ENCODE assay signal across 1 cellular context in the genomic region with DNA sequence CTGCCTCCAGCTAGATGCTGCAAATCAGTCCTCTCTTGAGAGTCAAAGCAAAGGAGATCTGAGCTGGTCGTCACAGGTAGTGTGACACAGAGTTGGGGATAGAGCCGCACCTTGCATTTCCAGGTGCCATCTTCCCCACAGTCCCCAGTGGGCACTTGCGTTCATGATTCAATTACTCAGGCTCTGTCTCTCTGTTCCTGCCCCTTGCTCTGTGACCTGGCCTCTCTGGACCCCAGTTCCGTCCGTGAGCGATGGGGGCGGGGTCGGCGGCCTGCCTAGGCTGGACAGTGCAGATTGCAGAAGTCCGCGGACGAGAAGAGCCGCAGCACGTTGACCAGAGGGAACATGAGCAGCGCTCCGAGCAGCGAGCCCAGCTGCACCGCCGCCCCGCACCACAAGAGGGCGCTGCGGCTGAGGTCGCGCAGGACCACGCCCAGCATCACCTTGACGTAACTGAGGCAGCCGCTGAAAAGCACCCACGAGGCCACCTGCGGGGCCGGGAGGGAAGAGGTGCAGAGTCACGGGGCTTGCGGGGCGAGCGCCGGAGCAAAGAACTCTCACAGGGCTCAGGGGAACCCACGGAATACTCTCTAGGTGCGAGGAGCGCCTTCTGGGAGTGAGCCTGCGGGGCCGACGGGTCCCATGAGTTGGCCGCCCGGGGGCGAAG.
TF ChIP-seq lines count a peak whose summit lies in the region.

No MANE protein-coding gene starts in this region.

TF ChIP-seq in K562, 482 proteins besides CTCF, POLR2A, EP300 and RAD21 (continued from another document and continues in another):
- TF ChIP-seq, protein P1, sequence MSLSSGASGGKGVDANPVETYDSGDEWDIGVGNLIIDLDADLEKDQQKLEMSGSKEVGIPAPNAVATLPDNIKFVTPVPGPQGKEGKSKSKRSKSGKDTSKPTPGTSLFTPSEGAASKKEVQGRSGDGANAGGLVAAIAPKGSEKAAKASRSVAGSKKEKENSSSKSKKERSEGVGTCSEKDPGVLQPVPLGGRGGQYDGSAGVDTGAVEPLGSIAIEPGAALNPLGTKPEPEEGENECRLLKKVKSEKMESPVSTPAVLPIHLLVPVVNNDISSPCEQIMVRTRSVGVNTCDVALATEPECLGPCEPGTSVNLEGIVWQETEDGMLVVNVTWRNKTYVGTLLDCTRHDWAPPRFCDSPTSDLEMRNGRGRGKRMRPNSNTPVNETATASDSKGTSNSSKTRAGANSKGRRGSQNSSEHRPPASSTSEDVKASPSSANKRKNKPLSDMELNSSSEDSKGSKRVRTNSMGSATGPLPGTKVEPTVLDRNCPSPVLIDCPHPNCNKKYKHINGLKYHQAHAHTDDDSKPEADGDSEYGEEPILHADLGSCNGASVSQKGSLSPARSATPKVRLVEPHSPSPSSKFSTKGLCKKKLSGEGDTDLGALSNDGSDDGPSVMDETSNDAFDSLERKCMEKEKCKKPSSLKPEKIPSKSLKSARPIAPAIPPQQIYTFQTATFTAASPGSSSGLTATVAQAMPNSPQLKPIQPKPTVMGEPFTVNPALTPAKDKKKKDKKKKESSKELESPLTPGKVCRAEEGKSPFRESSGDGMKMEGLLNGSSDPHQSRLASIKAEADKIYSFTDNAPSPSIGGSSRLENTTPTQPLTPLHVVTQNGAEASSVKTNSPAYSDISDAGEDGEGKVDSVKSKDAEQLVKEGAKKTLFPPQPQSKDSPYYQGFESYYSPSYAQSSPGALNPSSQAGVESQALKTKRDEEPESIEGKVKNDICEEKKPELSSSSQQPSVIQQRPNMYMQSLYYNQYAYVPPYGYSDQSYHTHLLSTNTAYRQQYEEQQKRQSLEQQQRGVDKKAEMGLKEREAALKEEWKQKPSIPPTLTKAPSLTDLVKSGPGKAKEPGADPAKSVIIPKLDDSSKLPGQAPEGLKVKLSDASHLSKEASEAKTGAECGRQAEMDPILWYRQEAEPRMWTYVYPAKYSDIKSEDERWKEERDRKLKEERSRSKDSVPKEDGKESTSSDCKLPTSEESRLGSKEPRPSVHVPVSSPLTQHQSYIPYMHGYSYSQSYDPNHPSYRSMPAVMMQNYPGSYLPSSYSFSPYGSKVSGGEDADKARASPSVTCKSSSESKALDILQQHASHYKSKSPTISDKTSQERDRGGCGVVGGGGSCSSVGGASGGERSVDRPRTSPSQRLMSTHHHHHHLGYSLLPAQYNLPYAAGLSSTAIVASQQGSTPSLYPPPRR (CRISPR knock-in tag; IDR thresholded peaks at IDR 0.05; ENCODE audit: borderline replicate concordance), result no peak
- no peak for TF ChIP-seq RBM22 (IDR thresholded peaks at IDR 0.05; ENCODE audit: low read depth, low read length, poor library complexity, severe bottlenecking)
- TF ChIP-seq HDAC8 (tag; IDR thresholded peaks at IDR 0.05), result no peak
- TF ChIP-seq, protein P2, sequence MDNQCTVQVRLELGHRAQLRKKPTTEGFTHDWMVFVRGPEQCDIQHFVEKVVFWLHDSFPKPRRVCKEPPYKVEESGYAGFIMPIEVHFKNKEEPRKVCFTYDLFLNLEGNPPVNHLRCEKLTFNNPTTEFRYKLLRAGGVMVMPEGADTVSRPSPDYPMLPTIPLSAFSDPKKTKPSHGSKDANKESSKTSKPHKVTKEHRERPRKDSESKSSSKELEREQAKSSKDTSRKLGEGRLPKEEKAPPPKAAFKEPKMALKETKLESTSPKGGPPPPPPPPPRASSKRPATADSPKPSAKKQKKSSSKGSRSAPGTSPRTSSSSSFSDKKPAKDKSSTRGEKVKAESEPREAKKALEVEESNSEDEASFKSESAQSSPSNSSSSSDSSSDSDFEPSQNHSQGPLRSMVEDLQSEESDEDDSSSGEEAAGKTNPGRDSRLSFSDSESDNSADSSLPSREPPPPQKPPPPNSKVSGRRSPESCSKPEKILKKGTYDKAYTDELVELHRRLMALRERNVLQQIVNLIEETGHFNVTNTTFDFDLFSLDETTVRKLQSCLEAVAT (IDR thresholded peaks at IDR 0.05), result peak in 1 of 2 experiments; percentile 69; a peak in 1 of 4 replicates
- TF ChIP-seq, protein P3, sequence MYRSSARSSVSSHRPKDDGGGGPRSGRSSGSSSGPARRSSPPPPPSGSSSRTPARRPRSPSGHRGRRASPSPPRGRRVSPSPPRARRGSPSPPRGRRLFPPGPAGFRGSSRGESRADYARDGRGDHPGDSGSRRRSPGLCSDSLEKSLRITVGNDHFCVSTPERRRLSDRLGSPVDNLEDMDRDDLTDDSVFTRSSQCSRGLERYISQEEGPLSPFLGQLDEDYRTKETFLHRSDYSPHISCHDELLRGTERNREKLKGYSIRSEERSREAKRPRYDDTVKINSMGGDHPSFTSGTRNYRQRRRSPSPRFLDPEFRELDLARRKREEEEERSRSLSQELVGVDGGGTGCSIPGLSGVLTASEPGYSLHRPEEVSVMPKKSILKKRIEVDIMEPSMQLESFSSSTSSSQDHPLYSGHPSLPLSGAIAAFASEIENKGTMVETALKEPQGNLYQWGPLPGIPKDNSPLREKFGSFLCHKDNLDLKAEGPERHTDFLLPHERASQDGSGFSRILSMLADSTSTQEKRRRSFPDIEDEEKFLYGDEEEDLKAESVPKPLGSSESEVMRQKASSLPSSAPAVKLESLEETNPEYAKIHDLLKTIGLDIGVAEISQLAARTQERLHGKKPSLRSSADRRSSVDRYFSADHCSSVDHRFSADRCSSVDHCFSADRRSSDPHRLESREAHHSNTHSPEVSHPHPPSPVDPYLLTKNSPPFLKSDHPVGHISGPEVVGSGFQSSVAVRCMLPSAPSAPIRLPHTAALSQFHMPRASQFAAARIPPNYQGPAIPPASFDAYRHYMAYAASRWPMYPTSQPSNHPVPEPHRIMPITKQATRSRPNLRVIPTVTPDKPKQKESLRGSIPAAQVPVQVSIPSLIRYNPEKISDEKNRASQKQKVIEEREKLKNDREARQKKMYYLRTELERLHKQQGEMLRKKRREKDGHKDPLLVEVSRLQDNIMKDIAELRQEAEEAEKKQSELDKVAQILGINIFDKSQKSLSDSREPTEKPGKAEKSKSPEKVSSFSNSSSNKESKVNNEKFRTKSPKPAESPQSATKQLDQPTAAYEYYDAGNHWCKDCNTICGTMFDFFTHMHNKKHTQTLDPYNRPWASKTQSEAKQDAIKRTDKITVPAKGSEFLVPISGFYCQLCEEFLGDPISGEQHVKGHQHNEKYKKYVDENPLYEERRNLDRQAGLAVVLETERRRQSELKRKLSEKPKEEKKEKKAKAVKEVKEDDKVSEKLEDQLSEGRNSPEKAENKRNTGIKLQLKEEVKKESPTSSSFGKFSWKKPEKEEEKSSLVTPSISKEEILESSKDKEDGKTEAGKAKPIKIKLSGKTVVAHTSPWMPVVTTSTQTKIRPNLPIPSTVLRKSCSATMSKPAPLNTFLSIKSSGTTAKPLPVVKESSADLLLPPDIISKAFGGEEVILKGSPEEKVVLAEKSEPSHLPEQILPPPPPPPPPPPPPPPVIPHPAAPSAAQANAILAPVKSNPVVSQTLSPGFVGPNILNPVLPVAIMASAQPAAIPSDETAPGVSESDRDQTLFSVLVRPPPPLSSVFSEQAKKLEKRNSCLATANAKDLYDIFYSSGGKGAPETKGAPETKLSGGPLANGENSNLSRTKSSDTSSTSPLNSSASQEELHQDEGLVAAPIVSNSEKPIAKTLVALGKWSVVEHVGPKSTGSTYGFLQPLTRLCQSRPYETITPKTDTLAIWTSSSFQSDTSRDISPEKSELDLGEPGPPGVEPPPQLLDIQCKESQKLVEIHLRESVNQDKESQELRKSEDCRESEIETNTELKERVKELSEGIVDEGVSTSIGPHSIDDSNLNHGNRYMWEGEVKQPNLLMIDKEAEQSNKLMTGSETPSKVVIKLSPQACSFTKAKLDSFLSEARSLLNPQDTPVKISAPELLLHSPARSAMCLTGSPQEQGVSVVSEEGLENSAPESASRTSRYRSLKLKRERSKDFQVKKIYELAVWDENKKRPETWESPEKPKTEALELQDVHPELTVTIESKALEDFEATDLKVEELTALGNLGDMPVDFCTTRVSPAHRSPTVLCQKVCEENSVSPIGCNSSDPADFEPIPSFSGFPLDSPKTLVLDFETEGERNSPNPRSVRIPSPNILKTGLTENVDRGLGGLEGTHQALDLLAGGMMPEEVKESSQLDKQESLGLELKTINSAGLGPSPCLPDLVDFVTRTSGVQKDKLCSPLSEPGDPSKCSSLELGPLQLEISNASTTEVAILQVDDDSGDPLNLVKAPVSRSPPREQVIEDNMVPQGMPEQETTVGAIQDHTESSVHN (IDR thresholded peaks at IDR 0.05; ENCODE audit: borderline replicate concordance in 1 of 2, low read depth in 1 of 2), result no peak
- TF ChIP-seq, protein P4, sequence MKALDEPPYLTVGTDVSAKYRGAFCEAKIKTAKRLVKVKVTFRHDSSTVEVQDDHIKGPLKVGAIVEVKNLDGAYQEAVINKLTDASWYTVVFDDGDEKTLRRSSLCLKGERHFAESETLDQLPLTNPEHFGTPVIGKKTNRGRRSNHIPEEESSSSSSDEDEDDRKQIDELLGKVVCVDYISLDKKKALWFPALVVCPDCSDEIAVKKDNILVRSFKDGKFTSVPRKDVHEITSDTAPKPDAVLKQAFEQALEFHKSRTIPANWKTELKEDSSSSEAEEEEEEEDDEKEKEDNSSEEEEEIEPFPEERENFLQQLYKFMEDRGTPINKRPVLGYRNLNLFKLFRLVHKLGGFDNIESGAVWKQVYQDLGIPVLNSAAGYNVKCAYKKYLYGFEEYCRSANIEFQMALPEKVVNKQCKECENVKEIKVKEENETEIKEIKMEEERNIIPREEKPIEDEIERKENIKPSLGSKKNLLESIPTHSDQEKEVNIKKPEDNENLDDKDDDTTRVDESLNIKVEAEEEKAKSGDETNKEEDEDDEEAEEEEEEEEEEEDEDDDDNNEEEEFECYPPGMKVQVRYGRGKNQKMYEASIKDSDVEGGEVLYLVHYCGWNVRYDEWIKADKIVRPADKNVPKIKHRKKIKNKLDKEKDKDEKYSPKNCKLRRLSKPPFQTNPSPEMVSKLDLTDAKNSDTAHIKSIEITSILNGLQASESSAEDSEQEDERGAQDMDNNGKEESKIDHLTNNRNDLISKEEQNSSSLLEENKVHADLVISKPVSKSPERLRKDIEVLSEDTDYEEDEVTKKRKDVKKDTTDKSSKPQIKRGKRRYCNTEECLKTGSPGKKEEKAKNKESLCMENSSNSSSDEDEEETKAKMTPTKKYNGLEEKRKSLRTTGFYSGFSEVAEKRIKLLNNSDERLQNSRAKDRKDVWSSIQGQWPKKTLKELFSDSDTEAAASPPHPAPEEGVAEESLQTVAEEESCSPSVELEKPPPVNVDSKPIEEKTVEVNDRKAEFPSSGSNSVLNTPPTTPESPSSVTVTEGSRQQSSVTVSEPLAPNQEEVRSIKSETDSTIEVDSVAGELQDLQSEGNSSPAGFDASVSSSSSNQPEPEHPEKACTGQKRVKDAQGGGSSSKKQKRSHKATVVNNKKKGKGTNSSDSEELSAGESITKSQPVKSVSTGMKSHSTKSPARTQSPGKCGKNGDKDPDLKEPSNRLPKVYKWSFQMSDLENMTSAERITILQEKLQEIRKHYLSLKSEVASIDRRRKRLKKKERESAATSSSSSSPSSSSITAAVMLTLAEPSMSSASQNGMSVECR (CRISPR knock-in tag; IDR thresholded peaks at IDR 0.05), result 0 out of 2 replicates have a peak, but pooled peaks have one; percentile 42
- TF ChIP-seq, protein P5, sequence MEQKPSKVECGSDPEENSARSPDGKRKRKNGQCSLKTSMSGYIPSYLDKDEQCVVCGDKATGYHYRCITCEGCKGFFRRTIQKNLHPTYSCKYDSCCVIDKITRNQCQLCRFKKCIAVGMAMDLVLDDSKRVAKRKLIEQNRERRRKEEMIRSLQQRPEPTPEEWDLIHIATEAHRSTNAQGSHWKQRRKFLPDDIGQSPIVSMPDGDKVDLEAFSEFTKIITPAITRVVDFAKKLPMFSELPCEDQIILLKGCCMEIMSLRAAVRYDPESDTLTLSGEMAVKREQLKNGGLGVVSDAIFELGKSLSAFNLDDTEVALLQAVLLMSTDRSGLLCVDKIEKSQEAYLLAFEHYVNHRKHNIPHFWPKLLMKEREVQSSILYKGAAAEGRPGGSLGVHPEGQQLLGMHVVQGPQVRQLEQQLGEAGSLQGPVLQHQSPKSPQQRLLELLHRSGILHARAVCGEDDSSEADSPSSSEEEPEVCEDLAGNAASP (IDR thresholded peaks at IDR 0.05), result no peak
- no peak for TF ChIP-seq RFX5 (IDR thresholded peaks at IDR 0.05; ENCODE audit: low read depth, low read length)
- TF ChIP-seq PHF20 (IDR thresholded peaks at IDR 0.05; ENCODE audit: partially characterized antibody), result no peak
- TF ChIP-seq, protein P6, sequence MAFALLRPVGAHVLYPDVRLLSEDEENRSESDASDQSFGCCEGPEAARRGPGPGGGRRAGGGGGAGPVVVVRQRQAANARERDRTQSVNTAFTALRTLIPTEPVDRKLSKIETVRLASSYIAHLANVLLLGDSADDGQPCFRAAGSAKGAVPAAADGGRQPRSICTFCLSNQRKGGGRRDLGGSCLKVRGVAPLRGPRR (CRISPR knock-in tag; IDR thresholded peaks at IDR 0.05), result no peak
- TF ChIP-seq BRD9 (IDR thresholded peaks at IDR 0.05; ENCODE audit: low read depth, partially characterized antibody), result no peak
- TF ChIP-seq, protein P7, sequence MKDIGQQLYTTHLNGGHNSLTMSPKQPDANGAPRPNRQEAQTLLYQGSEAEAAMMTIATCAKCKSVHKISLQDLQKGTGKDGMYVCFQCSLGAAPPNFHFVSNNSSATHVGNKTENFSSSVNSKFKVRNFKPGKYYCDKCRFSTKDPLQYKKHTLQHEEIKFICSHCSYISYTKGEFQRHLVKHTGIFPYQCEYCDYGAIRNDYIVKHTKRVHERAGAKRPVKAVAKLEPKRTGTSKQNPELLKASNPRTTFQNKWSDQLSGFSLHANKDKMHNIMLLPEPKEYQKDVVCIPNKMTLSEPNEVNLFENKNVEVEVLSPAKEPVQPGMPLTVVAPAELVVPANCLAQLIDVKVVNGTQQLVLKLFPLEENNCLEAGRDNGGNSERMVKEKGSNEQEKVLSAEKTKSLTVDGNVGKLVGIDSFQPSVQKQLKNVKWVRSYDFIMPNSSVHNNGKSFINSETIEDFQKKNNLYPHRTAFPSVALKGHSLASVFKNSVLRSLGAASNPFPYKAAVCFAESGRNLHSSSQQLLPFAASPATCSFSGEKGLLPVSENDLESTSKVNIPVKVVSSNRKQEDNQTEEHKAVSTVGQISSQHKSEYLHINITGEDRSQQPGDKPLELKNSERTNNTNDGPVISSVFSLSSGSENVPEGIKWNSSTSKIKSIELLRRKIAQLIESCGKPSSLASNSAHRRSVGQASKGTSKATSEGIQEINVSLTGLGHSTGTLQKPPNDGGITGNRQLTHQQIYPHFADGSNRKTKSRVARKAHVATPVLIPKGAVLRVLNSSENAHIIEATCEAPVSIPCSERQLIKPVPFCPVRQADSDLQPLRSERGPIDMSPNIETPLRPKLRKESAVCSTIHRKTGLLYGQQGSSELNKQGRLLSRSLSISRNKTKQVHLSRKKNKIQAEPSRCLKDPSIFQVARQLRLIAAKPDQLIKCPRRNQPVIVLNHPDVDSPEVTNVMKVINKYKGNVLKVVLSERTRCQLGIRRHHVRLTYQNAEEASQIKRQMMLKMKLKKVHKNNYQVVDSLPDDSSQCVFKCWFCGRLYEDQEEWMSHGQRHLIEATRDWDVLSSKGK (CRISPR knock-in tag; IDR thresholded peaks at IDR 0.05), result no peak
- TF ChIP-seq ESRRA (IDR thresholded peaks at IDR 0.05; ENCODE audit: borderline replicate concordance, low read depth), result peak; percentile 70; the same call in 1 of the 2 replicates
- TF ChIP-seq, protein P8, sequence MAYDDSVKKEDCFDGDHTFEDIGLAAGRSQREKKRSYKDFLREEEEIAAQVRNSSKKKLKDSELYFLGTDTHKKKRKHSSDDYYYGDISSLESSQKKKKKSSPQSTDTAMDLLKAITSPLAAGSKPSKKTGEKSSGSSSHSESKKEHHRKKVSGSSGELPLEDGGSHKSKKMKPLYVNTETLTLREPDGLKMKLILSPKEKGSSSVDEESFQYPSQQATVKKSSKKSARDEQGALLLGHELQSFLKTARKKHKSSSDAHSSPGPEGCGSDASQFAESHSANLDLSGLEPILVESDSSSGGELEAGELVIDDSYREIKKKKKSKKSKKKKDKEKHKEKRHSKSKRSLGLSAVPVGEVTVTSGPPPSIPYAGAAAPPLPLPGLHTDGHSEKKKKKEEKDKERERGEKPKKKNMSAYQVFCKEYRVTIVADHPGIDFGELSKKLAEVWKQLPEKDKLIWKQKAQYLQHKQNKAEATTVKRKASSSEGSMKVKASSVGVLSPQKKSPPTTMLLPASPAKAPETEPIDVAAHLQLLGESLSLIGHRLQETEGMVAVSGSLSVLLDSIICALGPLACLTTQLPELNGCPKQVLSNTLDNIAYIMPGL (CRISPR knock-in tag; IDR thresholded peaks at IDR 0.05), result no peak
- peak; percentile 26; the same call in 1 of the 2 replicates for TF ChIP-seq ZNF384 (IDR thresholded peaks at IDR 0.05; ENCODE audit: low read depth, low read length)
- TF ChIP-seq ZNF282 (CRISPR knock-in tag; IDR thresholded peaks at IDR 0.05), result no peak
